In genomic region chr17:48510381-48510760, GRCh38 we compare ENCODE assay signal across 20 cellular contexts. TPM values are rescaled to one million over a fixed set of nuclear protein-coding genes. Genes with fewer than 3 reads are reported as not detected.
A peak's percentile ranks its signal among the peaks of the same experiment; 100 is the strongest.
DNase-seq lines count a peak whose midpoint lies in the region; ATAC-seq and TF ChIP-seq lines count a peak whose summit lies in the region.
"Had no signal": no experiment of that assay in that cellular context is flagged by ENCODE, and none has a peak within 500 bp of the region (broad histone marks: within the 10 kb centered on the region; RNA-seq: fewer than 3 reads in every experiment).

No MANE protein-coding gene starts in this region.

- peaks cover 47% of the 10 kb centered on the region for H3K4me1 Mint-ChIP-seq in activated naive CD4-positive, alpha-beta T cell treated with anti-CD3 and anti-CD28 coated beads, Interleukin-2, amount 50 U/mL, for 24 hours
- H3K4me1 Mint-ChIP-seq in activated naive CD4-positive, alpha-beta T cell treated with anti-CD3 and anti-CD28 coated beads for 36 hours (ENCODE audit: low read depth): peaks cover 43% of the 10 kb centered on the region
- H3K4me1 Mint-ChIP-seq in activated CD4-positive, alpha-beta memory T cell treated with anti-CD3 and anti-CD28 coated beads for 36 hours (ENCODE audit: low read depth): peaks cover 47% of the 10 kb centered on the region
- peaks cover 46% of the 10 kb centered on the region for H3K4me1 Mint-ChIP-seq in stimulated activated effector memory CD8-positive, alpha-beta T cell treated with anti-CD3 and anti-CD28 coated beads, Interleukin-12 subunit alpha, Interleukin-12 subunit beta, amount 100 ng/mL, for 72 hours

- H3K27me3 Mint-ChIP-seq in activated naive CD4-positive, alpha-beta T cell treated with anti-CD3 and anti-CD28 coated beads, Interleukin-2, amount 50 U/mL, for 24 hours: no peaks in the 10 kb centered on the region
- no peaks in the 10 kb centered on the region for H3K27me3 Mint-ChIP-seq in activated naive CD4-positive, alpha-beta T cell treated with anti-CD3 and anti-CD28 coated beads for 36 hours (ENCODE audit: low read depth)
- H3K27me3 Mint-ChIP-seq in activated CD4-positive, alpha-beta memory T cell treated with anti-CD3 and anti-CD28 coated beads for 36 hours: peaks cover 2% of the 10 kb centered on the region

- ATAC-seq in stimulated activated effector memory CD8-positive, alpha-beta T cell treated with anti-CD3 and anti-CD28 coated beads, Interleukin-12 subunit alpha, Interleukin-12 subunit beta, amount 100 ng/mL, for 72 hours: no peak
- no peak for ATAC-seq in GM21447 (IDR thresholded peaks at IDR 0.05; ENCODE audit: unreplicated experiment)

- DNase-seq in activated naive CD4-positive, alpha-beta T cell treated with anti-CD3 and anti-CD28 coated beads for 36 hours: no peak
- DNase-seq in NB4 (ENCODE audit: low read depth): peak; percentile 5
- DNase-seq in activated CD4-positive, alpha-beta memory T cell treated with anti-CD3 and anti-CD28 coated beads for 36 hours: no peak
- no peak for DNase-seq in stimulated activated effector memory CD8-positive, alpha-beta T cell treated with anti-CD3 and anti-CD28 coated beads, Interleukin-12 subunit alpha, Interleukin-12 subunit beta, amount 100 ng/mL, for 72 hours (ENCODE audit: low spot score in 2 of 2)
- DNase-seq in NK-92 (lab: John Stamatoyannopoulos, UW; ENCODE audit: unreplicated experiment): no peak
- DNase-seq: ACHN; H9; NCI-H1092 treated with DMSO at 0.1 percent for 48 hours; NCI-H146; NCI-H2081 treated with DMSO at 0.1 percent for 48 hours; NCI-H446 treated with DMSO at 0.1 percent for 48 hours; NCI-H69; NK-92 treated with Interleukin-12 subunit alpha and Interleukin-12 subunit beta, amount 100 ng/mL, for 24 hours; SHP77 had no signal

- H3K4me3 ChIP-seq in NB4 (ENCODE audit: low read depth, low read length): no peak overlapping the region
- H3K4me3 ChIP-seq: SK-N-MC had no signal

- H3K36me3 Mint-ChIP-seq in activated naive CD4-positive, alpha-beta T cell treated with anti-CD3 and anti-CD28 coated beads, Interleukin-2, amount 50 U/mL, for 24 hours: peaks cover 5% of the 10 kb centered on the region
- no peaks in the 10 kb centered on the region for H3K36me3 Mint-ChIP-seq in activated naive CD4-positive, alpha-beta T cell treated with anti-CD3 and anti-CD28 coated beads for 36 hours (ENCODE audit: low read depth)
- no peaks in the 10 kb centered on the region for H3K36me3 Mint-ChIP-seq in activated CD4-positive, alpha-beta memory T cell treated with anti-CD3 and anti-CD28 coated beads for 36 hours
- H3K36me3 Mint-ChIP-seq in stimulated activated effector memory CD8-positive, alpha-beta T cell treated with anti-CD3 and anti-CD28 coated beads, Interleukin-12 subunit alpha, Interleukin-12 subunit beta, amount 100 ng/mL, for 72 hours: no peaks in the 10 kb centered on the region

- H3K4me3 Mint-ChIP-seq in activated naive CD4-positive, alpha-beta T cell treated with anti-CD3 and anti-CD28 coated beads, Interleukin-2, amount 50 U/mL, for 24 hours: no peak overlapping the region
- H3K4me3 Mint-ChIP-seq in activated naive CD4-positive, alpha-beta T cell treated with anti-CD3 and anti-CD28 coated beads for 36 hours: no peak overlapping the region
- no peak overlapping the region for H3K4me3 Mint-ChIP-seq in activated CD4-positive, alpha-beta memory T cell treated with anti-CD3 and anti-CD28 coated beads for 36 hours
- peak overlapping the region; percentile 12 for H3K4me3 Mint-ChIP-seq in stimulated activated effector memory CD8-positive, alpha-beta T cell treated with anti-CD3 and anti-CD28 coated beads, Interleukin-12 subunit alpha, Interleukin-12 subunit beta, amount 100 ng/mL, for 72 hours
- H3K4me3 Mint-ChIP-seq: H9 had no signal

- POLR2A ChIA-PET in activated CD4-positive, alpha-beta memory T cell treated with anti-CD3 and anti-CD28 coated beads for 36 hours (lab: Charles Lee): interaction anchor here (1.5 kb wide), 1 partner anchor 10 kb away, joined by 3 read pairs; no protein-coding TSS in a partner anchor

- no peaks in the 10 kb centered on the region for H3K9me3 Mint-ChIP-seq in activated naive CD4-positive, alpha-beta T cell treated with anti-CD3 and anti-CD28 coated beads, Interleukin-2, amount 50 U/mL, for 24 hours
- no peaks in the 10 kb centered on the region for H3K9me3 Mint-ChIP-seq in activated naive CD4-positive, alpha-beta T cell treated with anti-CD3 and anti-CD28 coated beads for 36 hours
- H3K9me3 Mint-ChIP-seq in activated CD4-positive, alpha-beta memory T cell treated with anti-CD3 and anti-CD28 coated beads for 36 hours: no peaks in the 10 kb centered on the region
- H3K9me3 Mint-ChIP-seq in stimulated activated effector memory CD8-positive, alpha-beta T cell treated with anti-CD3 and anti-CD28 coated beads, Interleukin-12 subunit alpha, Interleukin-12 subunit beta, amount 100 ng/mL, for 72 hours: no peaks in the 10 kb centered on the region
- H3K9me3 Mint-ChIP-seq: H9 had no signal

- no peak for TF ChIP-seq POLR2A in NB4 (IDR thresholded peaks at IDR 0.05; ENCODE audit: extremely low read depth, insufficient read length)

- peak overlapping the region; percentile 10 for H3K27ac Mint-ChIP-seq in activated naive CD4-positive, alpha-beta T cell treated with anti-CD3 and anti-CD28 coated beads, Interleukin-2, amount 50 U/mL, for 24 hours
- no peak overlapping the region for H3K27ac Mint-ChIP-seq in activated naive CD4-positive, alpha-beta T cell treated with anti-CD3 and anti-CD28 coated beads for 36 hours
- H3K27ac Mint-ChIP-seq in activated CD4-positive, alpha-beta memory T cell treated with anti-CD3 and anti-CD28 coated beads for 36 hours: peak overlapping the region; percentile 13
- peak overlapping the region; percentile 35 for H3K27ac Mint-ChIP-seq in stimulated activated effector memory CD8-positive, alpha-beta T cell treated with anti-CD3 and anti-CD28 coated beads, Interleukin-12 subunit alpha, Interleukin-12 subunit beta, amount 100 ng/mL, for 72 hours
- H3K27ac Mint-ChIP-seq: H9 had no signal

- TF ChIP-seq CTCF in NB4 (IDR thresholded peaks at IDR 0.05; ENCODE audit: low read depth, low read length): no peak

- CTCF ChIA-PET in activated naive CD4-positive, alpha-beta T cell treated with anti-CD3 and anti-CD28 coated beads for 36 hours (lab: Charles Lee): no interaction called here
- CTCF ChIA-PET in activated CD4-positive, alpha-beta memory T cell treated with anti-CD3 and anti-CD28 coated beads for 36 hours (lab: Charles Lee): interaction anchor here (0.6 to 1.4 kb wide), 3 partner anchors 126 to 159 kb away, joined by 3 to 5 read pairs (median 3); no protein-coding TSS in a partner anchor

- intact Hi-C loops in activated naive CD4-positive, alpha-beta T cell treated with anti-CD3 and anti-CD28 coated beads for 36 hours (cut with micrococcal nuclease): loop anchor here (2.0 kb wide), 2 partner anchors 30 to 38 kb away; no protein-coding TSS in a partner anchor
- intact Hi-C loops in activated CD4-positive, alpha-beta memory T cell treated with anti-CD3 and anti-CD28 coated beads for 36 hours (cut with micrococcal nuclease): loop anchor here (2.0 kb wide), 2 partner anchors 18 to 38 kb away; no protein-coding TSS in a partner anchor

RNA-seq across cellular contexts. Expression of gene HOXB1, which starts 20.4 kb away (rescaled TPM):
- not detected for total RNA-seq in activated naive CD4-positive, alpha-beta T cell treated with anti-CD3 and anti-CD28 coated beads for 36 hours
- total RNA-seq in activated CD4-positive, alpha-beta memory T cell treated with anti-CD3 and anti-CD28 coated beads for 36 hours: not detected
- total RNA-seq: H9, HT-29, M059J, OCI-LY7 had no signal

RNA-seq across cellular contexts. Expression of gene HOXB2, which starts 34.5 kb away (rescaled TPM):
- 10 to 100 TPM; 15.6 to 18.2 TPM for total RNA-seq in activated naive CD4-positive, alpha-beta T cell treated with anti-CD3 and anti-CD28 coated beads for 36 hours
- total RNA-seq in activated CD4-positive, alpha-beta memory T cell treated with anti-CD3 and anti-CD28 coated beads for 36 hours: 10 to 100 TPM; 13.3 to 16.8 TPM
- total RNA-seq: H9, OCI-LY7 had no signal
